Comparison of ENCODE assay signal across 1 cellular context in genomic region chr3:174219738-174220137, GRCh38.
TF ChIP-seq lines count a peak whose summit lies in the region.

No MANE protein-coding gene starts in this region.

TF ChIP-seq in HCT116, 20 proteins besides CTCF, POLR2A, EP300 and RAD21 (continued from another document):
- TF ChIP-seq ATF3 (IDR thresholded peaks at IDR 0.05) (no peak), SRF (IDR thresholded peaks at IDR 0.05; ENCODE audit: low read depth) (no peak), ZNF274 (IDR thresholded peaks at IDR 0.05; ENCODE audit: low read depth, low read length) (no peak)
